Comparison of ENCODE assay signal across 8 cellular contexts in the genomic region with DNA sequence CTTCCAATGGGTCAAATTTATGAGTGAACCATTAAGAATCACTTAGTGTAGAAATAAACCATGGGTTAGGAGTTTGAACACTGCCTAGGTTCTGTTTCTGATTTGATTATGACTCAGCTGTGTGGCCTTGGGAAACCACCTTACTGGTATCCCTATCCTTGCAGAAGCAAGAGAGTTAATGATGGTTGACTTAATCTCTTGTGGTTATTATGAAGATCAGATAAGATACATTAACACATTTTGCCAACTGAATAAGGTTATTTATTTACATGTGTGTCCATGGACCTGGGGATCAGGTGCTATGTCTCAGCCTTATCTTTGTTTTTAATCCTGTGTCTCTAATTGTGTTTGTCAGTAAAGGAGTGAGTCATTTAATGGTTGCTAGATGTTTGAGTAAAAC. TPM values are rescaled to one million over a fixed set of nuclear protein-coding genes. Genes with fewer than 3 reads are reported as not detected.
DNase-seq lines count a peak whose midpoint lies in the region; ATAC-seq and TF ChIP-seq lines count a peak whose summit lies in the region.

No MANE protein-coding gene starts in this region.

- peaks cover 16% of the 10 kb centered on the region for H3K4me1 Mint-ChIP-seq in activated T-cell treated with anti-CD3 and anti-CD28 coated beads, Interleukin-2, amount 50 U/mL, for 24 hours (ENCODE audit: low read depth)

- TF ChIP-seq POLR2A in tibial nerve (IDR thresholded peaks at IDR 0.05) (no peak), esophagus squamous epithelium (IDR thresholded peaks at IDR 0.05) (no peak)

- peak; percentile 75 for ATAC-seq in HG02840 (IDR thresholded peaks at IDR 0.05; ENCODE audit: low FRiP score, unreplicated experiment)
- ATAC-seq in foreskin keratinocyte, result peak; percentile 95

- no peak overlapping the region for H3K4me3 ChIP-seq in tibial nerve
- no peak overlapping the region for H3K4me3 ChIP-seq in esophagus squamous epithelium

- no peaks in the 10 kb centered on the region for H3K27me3 Mint-ChIP-seq in activated T-cell treated with anti-CD3 and anti-CD28 coated beads, Interleukin-2, amount 50 U/mL, for 24 hours

- peaks cover 65% of the 10 kb centered on the region for H3K36me3 Mint-ChIP-seq in activated T-cell treated with anti-CD3 and anti-CD28 coated beads, Interleukin-2, amount 50 U/mL, for 24 hours (ENCODE audit: low read depth)

- TF ChIP-seq EP300 in tibial nerve (IDR thresholded peaks at IDR 0.05), result no peak

- H3K9me3 ChIP-seq in tibial nerve (no peaks in the 10 kb centered on the region), esophagus squamous epithelium (no peaks in the 10 kb centered on the region)

- H3K4me1 ChIP-seq in foreskin keratinocyte, result no peaks in the 10 kb centered on the region
- peaks cover 0 to 14% (median 2%) of the 10 kb centered on the region in 4 donors for H3K4me1 ChIP-seq in tibial nerve
- no peaks in the 10 kb centered on the region for H3K4me1 ChIP-seq in esophagus squamous epithelium

- no peaks in the 10 kb centered on the region for H3K9me3 Mint-ChIP-seq in activated T-cell treated with anti-CD3 and anti-CD28 coated beads, Interleukin-2, amount 50 U/mL, for 24 hours

- H3K4me3 Mint-ChIP-seq in activated T-cell treated with anti-CD3 and anti-CD28 coated beads, Interleukin-2, amount 50 U/mL, for 24 hours, result no peak overlapping the region

- no peaks in the 10 kb centered on the region for H3K27me3 ChIP-seq in foreskin keratinocyte
- H3K27me3 ChIP-seq in tibial nerve, result no peaks in the 10 kb centered on the region
- no peaks in the 10 kb centered on the region for H3K27me3 ChIP-seq in esophagus squamous epithelium

- intact Hi-C loops in esophagus squamous epithelium (cut with DNase I), result no loop called here

- H3K27ac ChIP-seq in foreskin keratinocyte (peak overlapping the region; percentile 40), tibial nerve (no peak overlapping the region), esophagus squamous epithelium (no peak overlapping the region)

- TF ChIP-seq CTCF in foreskin keratinocyte (conservative IDR thresholded peaks at IDR 0.05), result no peak
- no peak for TF ChIP-seq CTCF in tibial nerve (IDR thresholded peaks at IDR 0.05)
- no peak for TF ChIP-seq CTCF in esophagus squamous epithelium (IDR thresholded peaks at IDR 0.05)

- DNase-seq in activated T-cell treated with anti-CD3 and anti-CD28 coated beads, Interleukin-2, amount 50 U/mL, for 24 hours, result no peak
- no peak for DNase-seq in activated T-cell treated with anti-CD3 and anti-CD28 coated beads, Interleukin-2, amount 50 U/mL, for 1 hour
- DNase-seq in SK-N-DZ (ENCODE audit: low spot score) (peak; percentile 2), foreskin keratinocyte (peak; percentile 69 to 76), tibial nerve (ENCODE audit: low spot score in 2 of 2) (no peak), esophagus squamous epithelium (lab: John Stamatoyannopoulos, UW) (no peak), NOMO-1 treated with DMSO at 0.1 percent for 48 hours (lab: John Stamatoyannopoulos, UW; ENCODE audit: unreplicated experiment) (no peak)

- peaks cover 0 to 13% (median 0%) of the 10 kb centered on the region in 3 donors for H3K36me3 ChIP-seq in tibial nerve
- peaks cover 0 to 55% (median 0%) of the 10 kb centered on the region in 3 donors for H3K36me3 ChIP-seq in esophagus squamous epithelium

- peak overlapping the region; percentile 53 for H3K27ac Mint-ChIP-seq in activated T-cell treated with anti-CD3 and anti-CD28 coated beads, Interleukin-2, amount 50 U/mL, for 24 hours

RNA-seq across cellular contexts. Expression of a gene that starts 5.4 kb away (rescaled TPM):
- not detected in 2 replicates for polyA plus RNA-seq in SK-N-DZ (2014; cell fraction: cytosol; rRNA removed)
- polyA plus RNA-seq in SK-N-DZ (2014; cell fraction: nucleus; rRNA removed), result not detected in 2 replicates
- not detected in 2 replicates for total RNA-seq in foreskin keratinocyte
- polyA plus RNA-seq in foreskin keratinocyte, result not detected in 2 replicates
- not detected for total RNA-seq in tibial nerve
- total RNA-seq in esophagus squamous epithelium, result not detected

Comparison
In these comparisons a context has a peak if more than half of its experiments do, and no peak if none do; other contexts are left out.
1. DNase-seq: peak in SK-N-DZ (single experiment) and foreskin keratinocyte (2 of 2); none in activated T-cell treated with anti-CD3 and anti-CD28 coated beads, Interleukin-2, amount 50 U/mL, for 24 hours (single experiment), activated T-cell treated with anti-CD3 and anti-CD28 coated beads, Interleukin-2, amount 50 U/mL, for 1 hour (single experiment), tibial nerve (0 of 2), esophagus squamous epithelium (single experiment) and NOMO-1 treated with DMSO at 0.1 percent for 48 hours (single experiment).